2 cellular contexts compared by ENCODE assay signal in the genomic region with DNA sequence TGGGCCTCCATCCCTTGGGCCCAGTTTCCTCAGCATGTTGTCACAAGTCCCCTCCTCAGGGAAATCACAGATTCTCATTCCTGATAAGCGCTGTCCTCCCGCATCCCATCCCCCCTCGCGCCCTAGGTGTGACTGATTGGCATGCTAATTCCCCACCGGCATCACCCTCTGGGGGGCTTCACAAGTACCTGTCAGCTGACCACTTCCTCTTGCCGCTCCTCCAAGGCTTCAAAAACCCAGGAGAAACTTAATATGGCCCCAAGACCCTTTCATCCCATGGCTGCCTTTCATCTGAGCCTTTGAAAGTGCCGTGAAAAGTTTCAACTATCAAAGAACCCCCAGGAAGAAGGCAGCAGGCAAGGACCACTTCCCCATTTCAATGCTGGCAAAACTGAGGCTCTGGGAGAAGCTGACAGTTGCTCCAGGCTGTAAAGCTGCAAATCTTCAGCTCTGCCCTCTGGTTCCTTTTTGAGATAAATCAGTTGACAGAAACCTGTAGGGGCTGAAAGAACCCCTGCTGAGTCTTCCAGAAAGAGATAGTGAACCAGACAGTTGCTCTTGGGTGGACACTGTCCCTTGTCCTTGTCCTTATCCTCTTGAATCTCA.
TF ChIP-seq lines count a peak whose summit lies in the region.

No MANE protein-coding gene starts in this region.

TF ChIP-seq in HEK293, 187 proteins besides CTCF, POLR2A, EP300 and RAD21:
- TF ChIP-seq ZIC2 (tag by site-specific recombination; IDR thresholded peaks at IDR 0.05) (peak; percentile 36; the same call in 1 of the 2 replicates), TCF7L2 (IDR thresholded peaks at IDR 0.05; ENCODE audit: borderline replicate concordance, low read depth, low read length) (no peak), ZNF184 (tag by site-specific recombination; IDR thresholded peaks at IDR 0.05) (no peak), ZSCAN30 (tag by site-specific recombination; IDR thresholded peaks at IDR 0.05) (no peak), ZNF398 (tag by site-specific recombination; IDR thresholded peaks at IDR 0.05) (no peak)
TF ChIP-seq in HEK293: peak in this region for 1.

TF ChIP-seq in H1, 55 proteins besides CTCF, POLR2A, EP300 and RAD21:
- TF ChIP-seq EGR1 (IDR thresholded peaks at IDR 0.05; ENCODE audit: borderline replicate concordance, low read depth, low read length) (no peak), PHF8 (conservative IDR thresholded peaks at IDR 0.05; ENCODE audit: low read depth, low read length) (no peak), MAFK (IDR thresholded peaks at IDR 0.05; ENCODE audit: low read depth, low read length) (no peak), NANOG (IDR thresholded peaks at IDR 0.05; ENCODE audit: insufficient read depth, low read depth, low read length, poor library complexity, severe bottlenecking) (no peak), CEBPB (IDR thresholded peaks at IDR 0.05; ENCODE audit: low read depth, low read length) (no peak), BCL11A (IDR thresholded peaks at IDR 0.05; ENCODE audit: low read depth in 2 of 2, low read length in 2 of 2) (no peak), YY1 (IDR thresholded peaks at IDR 0.05; ENCODE audit: low read depth, low read length) (0 out of 2 replicates have a peak, but pooled peaks have one; percentile 9), TEAD4 (IDR thresholded peaks at IDR 0.05; ENCODE audit: low read depth, low read length) (peak; percentile 30; the same call in 1 of the 2 replicates), SP2 (IDR thresholded peaks at IDR 0.05; ENCODE audit: low read length) (no peak), BACH1 (IDR thresholded peaks at IDR 0.05; ENCODE audit: low read length) (no peak), USF2 (IDR thresholded peaks at IDR 0.05; ENCODE audit: low read length) (peak; percentile 27; the same call in 1 of the 2 replicates), HDAC2 (IDR thresholded peaks at IDR 0.05; ENCODE audit: borderline replicate concordance in 1 of 2, low read depth in 2 of 2, low read length in 2 of 2) (peak in 1 of 2 experiments; percentile 88; a peak in 2 of 4 replicates), KDM1A (IDR thresholded peaks at IDR 0.05; ENCODE audit: borderline replicate concordance, low read length) (peak; percentile 95; the same call in 1 of the 2 replicates), SUZ12 (IDR thresholded peaks at IDR 0.05; ENCODE audit: low read length) (no peak), CREB1 (IDR thresholded peaks at IDR 0.05) (no peak), SP1 (IDR thresholded peaks at IDR 0.05; ENCODE audit: low read depth, low read length) (0 out of 2 replicates have a peak, but pooled peaks have one; percentile 10), SAP30 (IDR thresholded peaks at IDR 0.05; ENCODE audit: insufficient read depth, insufficient replicate concordance, low read length) (no peak), SIRT6 (IDR thresholded peaks at IDR 0.05; ENCODE audit: low read length) (no peak), POLR2AphosphoS5 (IDR thresholded peaks at IDR 0.05; ENCODE audit: low read depth, low read length) (no peak)
- TF ChIP-seq, protein P1, sequence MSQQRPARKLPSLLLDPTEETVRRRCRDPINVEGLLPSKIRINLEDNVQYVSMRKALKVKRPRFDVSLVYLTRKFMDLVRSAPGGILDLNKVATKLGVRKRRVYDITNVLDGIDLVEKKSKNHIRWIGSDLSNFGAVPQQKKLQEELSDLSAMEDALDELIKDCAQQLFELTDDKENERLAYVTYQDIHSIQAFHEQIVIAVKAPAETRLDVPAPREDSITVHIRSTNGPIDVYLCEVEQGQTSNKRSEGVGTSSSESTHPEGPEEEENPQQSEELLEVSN (IDR thresholded peaks at IDR 0.05), result peak; percentile 45; the same call in 1 of the 2 replicates
- TF ChIP-seq, protein P2, sequence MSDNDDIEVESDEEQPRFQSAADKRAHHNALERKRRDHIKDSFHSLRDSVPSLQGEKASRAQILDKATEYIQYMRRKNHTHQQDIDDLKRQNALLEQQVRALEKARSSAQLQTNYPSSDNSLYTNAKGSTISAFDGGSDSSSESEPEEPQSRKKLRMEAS (IDR thresholded peaks at IDR 0.05), result 0 out of 2 replicates have a peak, but pooled peaks have one; percentile 33
